Comparison of ENCODE assay signal across 10 cellular contexts in genomic region chr10:71966046-71967004, GRCh38. TPM values are rescaled to one million over a fixed set of nuclear protein-coding genes. Genes with fewer than 3 reads are reported as not detected.
DNase-seq lines count a peak whose midpoint lies in the region; ATAC-seq and TF ChIP-seq lines count a peak whose summit lies in the region.
"Had no signal": no experiment of that assay in that cellular context is flagged by ENCODE, and none has a peak within 500 bp of the region (broad histone marks: within the 10 kb centered on the region; RNA-seq: fewer than 3 reads in every experiment).

No MANE protein-coding gene starts in this region.

- H3K9me3 Mint-ChIP-seq in stimulated activated naive B cell treated with anti-CD40 and anti-IgM and Interleukin-4, amounts not matched to agents 10 μg/mL and 1 μg/mL and 100 μg/mL, for 72 hours, result peaks cover 0 to 1% of the 10 kb centered on the region in 2 donors

- peak overlapping the region; percentile 99 for H3K4me2 ChIP-seq in PC-9

- H3K27me3 Mint-ChIP-seq in stimulated activated naive B cell treated with anti-CD40 and anti-IgM and Interleukin-4, amounts not matched to agents 10 μg/mL and 1 μg/mL and 100 μg/mL, for 72 hours, result peaks cover 59 to 77% of the 10 kb centered on the region in 2 donors

- no peaks in the 10 kb centered on the region for H3K9me3 ChIP-seq in PC-9 (ENCODE audit: insufficient read depth, low read depth)
- no peaks in the 10 kb centered on the region for H3K9me3 ChIP-seq in esophagus muscularis mucosa
- no peaks in the 10 kb centered on the region for H3K9me3 ChIP-seq in ovary

- BruUV-seq in PC-9 (replicated peaks; lab: Mats Ljungman, UMichigan), result no TSS peak

- peak overlapping the region in 1 of 2 donors; percentile 12 for H3K4me3 Mint-ChIP-seq in stimulated activated naive B cell treated with anti-CD40 and anti-IgM and Interleukin-4, amounts not matched to agents 10 μg/mL and 1 μg/mL and 100 μg/mL, for 72 hours

- CTCF ChIA-PET in PC-9 (lab: Charles Lee), result interaction anchor here (0.6 to 1.2 kb wide), 7 partner anchors 68 to 1293 kb away, joined by 3 to 8 read pairs (median 4); no protein-coding TSS in a partner anchor

- TF ChIP-seq CTCF in PC-9 (conservative IDR thresholded peaks at IDR 0.05) (no peak), esophagus muscularis mucosa (IDR thresholded peaks at IDR 0.05) (no peak), ovary (IDR thresholded peaks at IDR 0.05) (no peak)

- no peak for ATAC-seq in stimulated activated naive B cell treated with anti-CD40 and anti-IgM and Interleukin-4, amounts not matched to agents 10 μg/mL and 1 μg/mL and 100 μg/mL, for 72 hours (replicated peaks)

- H3K27me3 ChIP-seq in PC-9 (ENCODE audit: insufficient read depth, low read depth) (no peaks in the 10 kb centered on the region), esophagus muscularis mucosa (no peaks in the 10 kb centered on the region), ovary (no peaks in the 10 kb centered on the region)

- H3K9me2 ChIP-seq in PC-9 (ENCODE audit: insufficient read depth), result no peaks in the 10 kb centered on the region

- TF ChIP-seq POLR2A in esophagus muscularis mucosa (IDR thresholded peaks at IDR 0.05; ENCODE audit: low read depth) (no peak), ovary (IDR thresholded peaks at IDR 0.05) (no peak)

- WGBS in esophagus muscularis mucosa, result 58% methylated on average over 6 of the region's 6 CpGs
- 45 to 46% (median 45%) methylated on average over 6 of the region's 6 CpGs for WGBS in ovary, 3 donors

- H3K36me3 ChIP-seq in PC-9 (ENCODE audit: low read depth), result no peaks in the 10 kb centered on the region
- no peaks in the 10 kb centered on the region for H3K36me3 ChIP-seq in esophagus muscularis mucosa
- H3K36me3 ChIP-seq in ovary, result no peaks in the 10 kb centered on the region

- no peaks in the 10 kb centered on the region for H4K20me1 ChIP-seq in PC-9 (ENCODE audit: insufficient read depth)

- DNase-seq in AG08395 (ENCODE audit: low spot score), result peak; percentile 69
- peak; percentile 25 to 34 for DNase-seq in PC-9
- no peak for DNase-seq in esophagus muscularis mucosa (ENCODE audit: extremely low spot score)
- peak in 1 of 5 donors; percentile 34 for DNase-seq in ovary
- DNase-seq in stimulated activated naive B cell treated with anti-CD40 and anti-IgM and Interleukin-4, amounts not matched to agents 10 μg/mL and 1 μg/mL and 100 μg/mL, for 72 hours, result no peak
- no peak for DNase-seq in GOT3 (lab: John Stamatoyannopoulos, UW)
- DNase-seq in activated T-cell treated with anti-CD3 and anti-CD28 coated beads, Interleukin-2, amount 50 U/mL, for 1 hour, result no peak
- no peak for DNase-seq in HT-29 (ENCODE audit: low spot score)
- DNase-seq: activated CD4-positive, CD25-positive, alpha-beta regulatory T cell treated with anti-CD3 and anti-CD28 coated beads, Interleukin-2, amount 50 U/mL, for 72 hours; NCI-H1105 treated with DMSO at 0.1 percent for 48 hours had no signal

- H3K79me2 ChIP-seq in PC-9 (ENCODE audit: low read depth), result peaks cover 54% of the 10 kb centered on the region

- POLR2A ChIA-PET in PC-9 (lab: Charles Lee; ENCODE audit: unreplicated experiment), result interaction anchor here (0.8 kb wide), 1 partner anchor 200 kb away, joined by 7 read pairs; no protein-coding TSS in a partner anchor

- H3K4me3 ChIP-seq in PC-9 (peak overlapping the region; percentile 74; the same call in 1 of the 2 replicates), esophagus muscularis mucosa (peak overlapping the region; percentile 68 to 94 (median 78)), ovary (peak overlapping the region; percentile 84)

- no peak overlapping the region for H3K27ac Mint-ChIP-seq in stimulated activated naive B cell treated with anti-CD40 and anti-IgM and Interleukin-4, amounts not matched to agents 10 μg/mL and 1 μg/mL and 100 μg/mL, for 72 hours

- intact Hi-C loops in PC-9 (cut with micrococcal nuclease; ENCODE audit: unreplicated experiment), result loop anchor here (10.0 kb wide), 1 partner anchor 132 kb away; no protein-coding TSS in a partner anchor
- intact Hi-C loops in esophagus muscularis mucosa (cut with DNase I), result no loop called here
- intact Hi-C loops in ovary (cut with DNase I), result loop anchor here in 3 of 4 donors (5.0 to 10.0 kb wide), 4 partner anchors 36 to 358 kb away; partner anchors contain the start of genes ANAPC16 (in 2 of the 3) and ASCC1 (in 2 of the 3)

- no peak for TF ChIP-seq EP300 in esophagus muscularis mucosa (IDR thresholded peaks at IDR 0.05)
- TF ChIP-seq EP300 in ovary (IDR thresholded peaks at IDR 0.05), result no peak

- H3K36me3 Mint-ChIP-seq in stimulated activated naive B cell treated with anti-CD40 and anti-IgM and Interleukin-4, amounts not matched to agents 10 μg/mL and 1 μg/mL and 100 μg/mL, for 72 hours, result peaks cover 0 to 3% of the 10 kb centered on the region in 2 donors

- H3K4me1 ChIP-seq in PC-9 (replicated peaks; ENCODE audit: insufficient read depth) (peaks cover 31% of the 10 kb centered on the region), esophagus muscularis mucosa (peaks cover 63 to 85% (median 80%) of the 10 kb centered on the region in 4 donors), ovary (ENCODE audit: insufficient read depth) (peaks cover 37% of the 10 kb centered on the region)

- peaks cover 12% of the 10 kb centered on the region for H3F3A ChIP-seq in PC-9 (ENCODE audit: insufficient read depth, low read depth)

- H3K27ac ChIP-seq in PC-9, result no peak overlapping the region
- peak overlapping the region; percentile 94 to 100 (median 98) for H3K27ac ChIP-seq in esophagus muscularis mucosa (replicated peaks in 1 of 4)
- peak overlapping the region in 1 of 2 donors; percentile 96 for H3K27ac ChIP-seq in ovary

- peaks cover 5 to 13% of the 10 kb centered on the region in 2 donors for H3K4me1 Mint-ChIP-seq in stimulated activated naive B cell treated with anti-CD40 and anti-IgM and Interleukin-4, amounts not matched to agents 10 μg/mL and 1 μg/mL and 100 μg/mL, for 72 hours

- no peak overlapping the region for H2AFZ ChIP-seq in PC-9

RNA-seq across cellular contexts. Expression of gene CHST3, which starts 2.1 kb away (rescaled TPM):
- total RNA-seq in PC-9 (2021) (21.3 and 23.3 TPM in 2 replicates), esophagus muscularis mucosa (10 to 100 TPM; 24.1 to 43.0 (median 38.7) TPM), ovary (10 to 100 TPM; 26.0 to 69.2 (median 36.1) TPM)
- 10 to 100 TPM; 16.4 to 51.0 TPM for polyA plus RNA-seq in ovary
- 12.3 and 14.1 TPM in 2 replicates for total RNA-seq in HT-29 (2014; rRNA removed; shearing (Covaris generic))

Comparison
In these comparisons a context has a peak if more than half of its experiments do, and no peak if none do; other contexts are left out.
1. DNase-seq: peak in AG08395 (single experiment) and PC-9 (2 of 2); none in esophagus muscularis mucosa (single experiment), stimulated activated naive B cell treated with anti-CD40 and anti-IgM and Interleukin-4, amounts not matched to agents 10 μg/mL and 1 μg/mL and 100 μg/mL, for 72 hours (single experiment), GOT3 (single experiment), activated T-cell treated with anti-CD3 and anti-CD28 coated beads, Interleukin-2, amount 50 U/mL, for 1 hour (single experiment) and HT-29 (single experiment).
2. Peak in every context shown above with its lines, with median percentiles within 50 percentile points of each other: H3K4me3 ChIP-seq.